ENCODE assay signal across 16 cellular contexts in the genomic region with DNA sequence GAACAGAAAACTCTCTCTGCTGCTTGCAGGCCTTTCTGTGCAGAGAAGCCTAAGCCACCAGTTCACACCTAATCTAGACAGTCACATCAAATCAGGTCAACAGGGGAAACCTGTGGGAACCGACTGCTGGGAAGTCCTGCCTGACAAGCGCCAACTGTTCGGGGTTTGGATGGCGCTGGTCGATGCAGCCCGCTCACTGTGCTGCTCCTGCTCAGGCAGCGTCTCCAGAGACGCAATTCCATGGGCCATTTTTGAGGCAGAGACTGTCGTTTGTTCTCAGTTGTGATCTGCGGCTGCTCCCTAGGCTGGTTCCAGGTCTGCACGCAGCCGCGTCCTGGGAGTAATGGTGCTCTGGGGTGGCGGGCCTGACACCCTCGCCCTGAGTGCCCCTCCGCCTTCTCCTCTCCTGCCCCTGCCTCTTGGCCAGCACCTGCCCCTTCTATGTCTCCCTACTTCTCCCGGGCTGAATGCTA. TPM values are rescaled to one million over a fixed set of nuclear protein-coding genes. Genes with fewer than 3 reads are reported as not detected.
"Had no signal": no experiment of that assay in that cellular context is flagged by ENCODE, and none has a peak within 500 bp of the region (broad histone marks: within the 10 kb centered on the region; RNA-seq: fewer than 3 reads in every experiment).

No MANE protein-coding gene starts in this region.

- H3K27ac ChIP-seq: esophagus squamous epithelium, neural progenitor cell, ovary, upper lobe of right lung had no signal

- H3K9ac ChIP-seq: neural progenitor cell had no signal

- H3K4me3 ChIP-seq: esophagus squamous epithelium, neural progenitor cell, ovary, upper lobe of right lung had no signal

- H3K36me3 ChIP-seq: esophagus squamous epithelium, neural progenitor cell, ovary, upper lobe of right lung had no signal

- DNase-seq: activated CD4-positive, alpha-beta T cell treated with anti-CD3 and anti-CD28 coated beads, Interleukin-2, amount 10 ng/mL, durations not matched to agents 7 days and 5 days; activated CD8-positive, alpha-beta memory T cell treated with anti-CD3 and anti-CD28 coated beads for 24 hours; activated naive CD4-positive, alpha-beta T cell; anterior cingulate cortex; esophagus squamous epithelium; immature natural killer cell; left colon; mammary epithelial cell; ovary; small intestine; stimulated activated naive CD8-positive, alpha-beta T cell treated with anti-CD3 and anti-CD28 coated beads, Interleukin-15, Interleukin-2, amounts not matched to agents 100 U/mL and 50 U/mL, for 24 hours; upper lobe of right lung had no signal

- ATAC-seq: left colon; stimulated activated naive CD8-positive, alpha-beta T cell treated with anti-CD3 and anti-CD28 coated beads, Interleukin-15, Interleukin-2, amounts not matched to agents 100 U/mL and 50 U/mL, for 24 hours; upper lobe of right lung had no signal

- H3K4me3 Mint-ChIP-seq: activated CD4-positive, alpha-beta T cell treated with anti-CD3 and anti-CD28 coated beads, Interleukin-2, amount 10 ng/mL, durations not matched to agents 7 days and 5 days; activated T-helper 1 cell treated with anti-CD3 and anti-CD28 coated beads, Interleukin-12 subunit alpha, Interleukin-12 subunit beta, Interleukin-2, Interleukin-4 antibody, amounts not matched to agents 30 ng/mL and 10 ng/mL and 1 ng/mL, durations not matched to agents 14 hours and 24 hours and 36 hours; immature natural killer cell; neural progenitor cell had no signal

- H3K9me3 ChIP-seq: esophagus squamous epithelium, ovary, upper lobe of right lung had no signal

- H3K27ac Mint-ChIP-seq: activated CD4-positive, alpha-beta T cell treated with anti-CD3 and anti-CD28 coated beads, Interleukin-2, amount 10 ng/mL, durations not matched to agents 7 days and 5 days; activated T-helper 1 cell treated with anti-CD3 and anti-CD28 coated beads, Interleukin-12 subunit alpha, Interleukin-12 subunit beta, Interleukin-2, Interleukin-4 antibody, amounts not matched to agents 30 ng/mL and 10 ng/mL and 1 ng/mL, durations not matched to agents 14 hours and 24 hours and 36 hours; immature natural killer cell; neural progenitor cell had no signal

- H3K36me3 Mint-ChIP-seq: immature natural killer cell, neural progenitor cell had no signal

- H3K27me3 ChIP-seq: neural progenitor cell, ovary, upper lobe of right lung had no signal

- H3K9me3 Mint-ChIP-seq: immature natural killer cell had no signal

RNA-seq across cellular contexts. Expression of gene AGT, which starts 1.4 kb away (rescaled TPM):
- total RNA-seq: activated CD4-positive, alpha-beta T cell treated with anti-CD3 and anti-CD28 coated beads, Interleukin-2, amount 10 ng/mL, durations not matched to agents 7 days and 5 days; activated T-helper 1 cell treated with anti-CD3 and anti-CD28 coated beads, Interleukin-12 subunit alpha, Interleukin-12 subunit beta, Interleukin-2, Interleukin-4 antibody, amounts not matched to agents 30 ng/mL and 10 ng/mL and 1 ng/mL, durations not matched to agents 14 hours and 24 hours and 36 hours; fibroblast of villous mesenchyme had no signal
- polyA plus RNA-seq: immature natural killer cell, mammary epithelial cell had no signal

RNA-seq across cellular contexts. Expression of gene CAPN9, which starts 34.7 kb away (rescaled TPM):
- total RNA-seq: activated CD4-positive, alpha-beta T cell treated with anti-CD3 and anti-CD28 coated beads, Interleukin-2, amount 10 ng/mL, durations not matched to agents 7 days and 5 days; activated T-helper 1 cell treated with anti-CD3 and anti-CD28 coated beads, Interleukin-12 subunit alpha, Interleukin-12 subunit beta, Interleukin-2, Interleukin-4 antibody, amounts not matched to agents 30 ng/mL and 10 ng/mL and 1 ng/mL, durations not matched to agents 14 hours and 24 hours and 36 hours; fibroblast of villous mesenchyme; mammary epithelial cell; temporal lobe had no signal
- polyA plus RNA-seq: immature natural killer cell, mammary epithelial cell had no signal
